1 cellular context compared by ENCODE assay signal in genomic region chr11:64653388-64653973, GRCh38.
TF ChIP-seq lines count a peak whose summit lies in the region.

No MANE protein-coding gene starts in this region.

TF ChIP-seq in IMR-90, 13 proteins besides CTCF, POLR2A, EP300 and RAD21:
- no peak for TF ChIP-seq CEBPB (IDR thresholded peaks at IDR 0.05; ENCODE audit: low read depth, low read length)
- no peak for TF ChIP-seq MXI1 (IDR thresholded peaks at IDR 0.05; ENCODE audit: borderline replicate concordance, low read depth, low read length)
- no peak for TF ChIP-seq SMC3 (IDR thresholded peaks at IDR 0.05; ENCODE audit: low read depth, low read length)
- TF ChIP-seq CHD1 (IDR thresholded peaks at IDR 0.05; ENCODE audit: low read depth, low read length) = no peak
- no peak for TF ChIP-seq ELK1 (IDR thresholded peaks at IDR 0.05; ENCODE audit: borderline replicate concordance, low read depth, low read length)
